13 cellular contexts compared by ENCODE assay signal in genomic region chr6:181049-181654, GRCh38.
DNase-seq lines count a peak whose midpoint lies in the region; ATAC-seq and TF ChIP-seq lines count a peak whose summit lies in the region.
"Had no signal": no experiment of that assay in that cellular context is flagged by ENCODE, and none has a peak within 500 bp of the region (broad histone marks: within the 10 kb centered on the region; RNA-seq: fewer than 3 reads in every experiment).

No MANE protein-coding gene starts in this region.

- ATAC-seq in GM21576 (IDR thresholded peaks at IDR 0.05; ENCODE audit: unreplicated experiment) (peak; percentile 64), HG03565 (IDR thresholded peaks at IDR 0.05; ENCODE audit: unreplicated experiment) (peak; percentile 48)
- ATAC-seq in stimulated activated naive B cell treated with anti-CD40 and anti-IgM and Interleukin-4, amounts not matched to agents 10 μg/mL and 1 μg/mL and 100 μg/mL, for 72 hours (replicated peaks): peak; percentile 49 to 52
- ATAC-seq: HCT116, HepG2 had no signal

- no peaks in the 10 kb centered on the region for H3K36me3 Mint-ChIP-seq in activated T-cell treated with anti-CD3 and anti-CD28 coated beads, Interleukin-2, amount 50 U/mL, for 24 hours (ENCODE audit: low read depth)
- peaks cover 0 to 7% of the 10 kb centered on the region in 2 donors for H3K36me3 Mint-ChIP-seq in stimulated activated naive B cell treated with anti-CD40 and anti-IgM and Interleukin-4, amounts not matched to agents 10 μg/mL and 1 μg/mL and 100 μg/mL, for 72 hours
- no peaks in the 10 kb centered on the region for H3K36me3 Mint-ChIP-seq in endothelial cell (ENCODE audit: low read depth, unreplicated experiment)

- peaks cover 19% of the 10 kb centered on the region for H3K27me3 Mint-ChIP-seq in activated T-cell treated with anti-CD3 and anti-CD28 coated beads, Interleukin-2, amount 50 U/mL, for 24 hours
- peaks cover 8 to 10% of the 10 kb centered on the region in 2 donors for H3K27me3 Mint-ChIP-seq in stimulated activated naive B cell treated with anti-CD40 and anti-IgM and Interleukin-4, amounts not matched to agents 10 μg/mL and 1 μg/mL and 100 μg/mL, for 72 hours
- peaks cover 2% of the 10 kb centered on the region for H3K27me3 Mint-ChIP-seq in endothelial cell (ENCODE audit: unreplicated experiment)

- H3K4me1 Mint-ChIP-seq in activated T-cell treated with anti-CD3 and anti-CD28 coated beads, Interleukin-2, amount 50 U/mL, for 24 hours (ENCODE audit: low read depth): peaks cover 36% of the 10 kb centered on the region
- peaks cover 56 to 71% of the 10 kb centered on the region in 2 donors for H3K4me1 Mint-ChIP-seq in stimulated activated naive B cell treated with anti-CD40 and anti-IgM and Interleukin-4, amounts not matched to agents 10 μg/mL and 1 μg/mL and 100 μg/mL, for 72 hours
- H3K4me1 Mint-ChIP-seq in endothelial cell (ENCODE audit: unreplicated experiment): no peaks in the 10 kb centered on the region

- DNase-seq in activated T-cell treated with anti-CD3 and anti-CD28 coated beads, Interleukin-2, amount 50 U/mL, for 24 hours: no peak
- no peak for DNase-seq in activated T-cell treated with anti-CD3 and anti-CD28 coated beads for 4 hours
- no peak for DNase-seq in stimulated activated naive B cell treated with anti-CD40 and anti-IgM and Interleukin-4, amounts not matched to agents 10 μg/mL and 1 μg/mL and 100 μg/mL, for 72 hours
- no peak for DNase-seq in endothelial cell (ENCODE audit: low spot score)
- no peak for DNase-seq in epidermal melanocyte (ENCODE audit: insufficient read length, low spot score)
- DNase-seq in erythroblast (lab: John Stamatoyannopoulos, UW): no peak
- DNase-seq: NCI-H2171 treated with DMSO at 0.1 percent for 48 hours; stimulated activated CD4-positive, alpha-beta T cell treated with anti-CD3 and anti-CD28 coated beads, Interleukin-4, amount 100 ng/mL, for 24 hours; trophoblast cell had no signal

- no peak overlapping the region for H3K27ac Mint-ChIP-seq in activated T-cell treated with anti-CD3 and anti-CD28 coated beads, Interleukin-2, amount 50 U/mL, for 24 hours
- no peak overlapping the region for H3K27ac Mint-ChIP-seq in stimulated activated naive B cell treated with anti-CD40 and anti-IgM and Interleukin-4, amounts not matched to agents 10 μg/mL and 1 μg/mL and 100 μg/mL, for 72 hours
- no peak overlapping the region for H3K27ac Mint-ChIP-seq in endothelial cell (ENCODE audit: unreplicated experiment)

- no peak for TF ChIP-seq POLR2A in erythroblast (IDR thresholded peaks at IDR 0.05; ENCODE audit: low read length)

- TF ChIP-seq CTCF in endothelial cell (IDR thresholded peaks at IDR 0.05; ENCODE audit: unreplicated experiment): no peak

- H3K9me3 Mint-ChIP-seq in activated T-cell treated with anti-CD3 and anti-CD28 coated beads, Interleukin-2, amount 50 U/mL, for 24 hours: no peaks in the 10 kb centered on the region
- peaks cover 0 to 4% of the 10 kb centered on the region in 2 donors for H3K9me3 Mint-ChIP-seq in stimulated activated naive B cell treated with anti-CD40 and anti-IgM and Interleukin-4, amounts not matched to agents 10 μg/mL and 1 μg/mL and 100 μg/mL, for 72 hours
- H3K9me3 Mint-ChIP-seq in endothelial cell (ENCODE audit: unreplicated experiment): no peaks in the 10 kb centered on the region

- peak overlapping the region; percentile 37 for H3K4me3 Mint-ChIP-seq in activated T-cell treated with anti-CD3 and anti-CD28 coated beads, Interleukin-2, amount 50 U/mL, for 24 hours
- H3K4me3 Mint-ChIP-seq in stimulated activated naive B cell treated with anti-CD40 and anti-IgM and Interleukin-4, amounts not matched to agents 10 μg/mL and 1 μg/mL and 100 μg/mL, for 72 hours: peak overlapping the region; percentile 53 to 61
- no peak overlapping the region for H3K4me3 Mint-ChIP-seq in endothelial cell (ENCODE audit: unreplicated experiment)
